In the genomic region with DNA sequence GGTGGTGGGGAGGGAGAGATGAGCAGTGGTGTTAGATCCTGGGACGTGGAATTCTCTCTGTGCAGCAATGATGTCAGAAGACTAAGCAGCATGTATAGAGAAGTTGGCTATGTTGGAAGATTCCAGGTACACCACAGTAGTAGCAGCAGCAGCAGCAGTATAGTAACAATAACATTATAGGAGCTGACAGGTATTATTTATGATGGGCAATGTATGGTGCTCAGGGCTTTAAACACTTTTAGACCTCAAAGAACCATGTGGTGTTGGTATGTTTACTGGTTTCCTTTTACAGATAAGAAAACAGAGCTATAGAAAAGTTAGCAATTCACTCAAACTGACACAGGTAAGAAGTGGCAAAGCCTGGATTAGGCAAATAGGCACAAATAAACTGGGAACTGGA, we compare ENCODE assay signal across 32 cellular contexts.
"Had no signal": no experiment of that assay in that cellular context is flagged by ENCODE, and none has a peak within 500 bp of the region (broad histone marks: within the 10 kb centered on the region; RNA-seq: fewer than 3 reads in every experiment).

No MANE protein-coding gene starts in this region.

- H3K27me3 ChIP-seq: adrenal gland, ascending aorta, body of pancreas, brain microvascular endothelial cell, breast epithelium, cardiac muscle cell had no signal

- H3K9me3 ChIP-seq: adrenal gland, ascending aorta, body of pancreas, breast epithelium had no signal

- FAIRE-seq: astrocyte, bronchial epithelial cell had no signal

- H3K27ac ChIP-seq: adrenal gland, ascending aorta, body of pancreas, brain microvascular endothelial cell, breast epithelium, cardiac muscle cell had no signal

- H3K36me3 ChIP-seq: adrenal gland, ascending aorta, brain microvascular endothelial cell, breast epithelium, cardiac muscle cell had no signal

- ATAC-seq: activated naive CD4-positive, alpha-beta T cell treated with anti-CD3 and anti-CD28 coated beads, Interleukin-2, amount 50 U/mL, for 72 hours; activated naive CD8-positive, alpha-beta T cell treated with anti-CD3 and anti-CD28 coated beads, Interleukin-2, amount 50 U/mL, for 24 hours; activated T-cell treated with anti-CD3 and anti-CD28 coated beads, Interleukin-2, amount 50 U/mL, for 4 hours; activated T-cell treated with anti-CD3 and anti-CD28 coated beads, Interleukin-2, amount 50 U/mL, for 72 hours; activated T-helper 17 cell treated with anti-CD3 and anti-CD28 coated beads, Interleukin-2, amount 50 U/mL, for 72 hours; body of pancreas had no signal

- H3K4me3 ChIP-seq: adrenal gland, ascending aorta, body of pancreas, breast epithelium, cardiac muscle cell had no signal

- H3K4me1 ChIP-seq: adrenal gland, ascending aorta, body of pancreas, breast epithelium had no signal

- DNase-seq: activated effector memory CD4-positive, alpha-beta T cell treated with anti-CD3 and anti-CD28 coated beads, Interleukin-2, amount 50 U/mL, for 16 hours; activated effector memory CD4-positive, alpha-beta T cell treated with Interleukin-2 at 50 U/mL for 16 hours; activated gamma-delta T cell; activated gamma-delta T cell treated with Interleukin-2 at 50 U/mL for 16 hours; activated naive CD4-positive, alpha-beta T cell; activated naive CD4-positive, alpha-beta T cell treated with anti-CD3 and anti-CD28 coated beads for 36 hours; activated naive CD4-positive, alpha-beta T cell treated with anti-CD3 and anti-CD28 coated beads, Interleukin-2, amount 10 ng/mL, durations not matched to agents 7 days and 5 days; activated naive CD4-positive, alpha-beta T cell treated with anti-CD3 and anti-CD28 coated beads, Interleukin-2, amount 50 U/mL, for 16 hours; activated naive CD4-positive, alpha-beta T cell treated with Interleukin-2 at 50 U/mL for 16 hours; activated naive CD8-positive, alpha-beta T cell treated with anti-CD3 and anti-CD28 coated beads for 36 hours; activated naive CD8-positive, alpha-beta T cell treated with anti-CD3 and anti-CD28 coated beads, Interleukin-2, amount 10 ng/mL, durations not matched to agents 7 days and 5 days; activated naive CD8-positive, alpha-beta T cell treated with anti-CD3 and anti-CD28 coated beads, Interleukin-2, amount 50 U/mL, for 24 hours; activated T-cell treated with anti-CD3 and anti-CD28 coated beads, Interleukin-2, amount 50 U/mL, for 4 hours; activated T-cell treated with anti-CD3 and anti-CD28 coated beads, Interleukin-2, amount 50 U/mL, for 48 hours; activated T-cell treated with anti-CD3 and anti-CD28 coated beads, Interleukin-2, amount 50 U/mL, for 72 hours; adrenal gland; amniotic stem cell; amygdala; anterior cingulate cortex; aorta; body of pancreas; brain microvascular endothelial cell; caudate nucleus; central memory CD4-positive, alpha-beta T cell; cerebellar nuclear complex had no signal
